In genomic region chr2:26693287-26693849, GRCh38 we compare ENCODE assay signal across 9 cellular contexts. TPM values are rescaled to one million over a fixed set of nuclear protein-coding genes. Genes with fewer than 3 reads are reported as not detected.
A peak's percentile ranks its signal among the peaks of the same experiment; 100 is the strongest.
DNase-seq lines count a peak whose midpoint lies in the region; ATAC-seq and TF ChIP-seq lines count a peak whose summit lies in the region.
"Had no signal": no experiment of that assay in that cellular context is flagged by ENCODE, and none has a peak within 500 bp of the region (broad histone marks: within the 10 kb centered on the region; RNA-seq: fewer than 3 reads in every experiment).

No MANE protein-coding gene starts in this region.

- no peaks in the 10 kb centered on the region for H3K9me3 ChIP-seq in BLaER1 treated with 17β-estradiol and CSF1 and Interleukin-3, amounts not matched to agents 10 nM and 100 nM (replicated peaks in 1 of 11)
- H3K9me3 ChIP-seq in gastroesophageal sphincter (no peaks in the 10 kb centered on the region), ovary (no peaks in the 10 kb centered on the region)

- ATAC-seq in gastroesophageal sphincter (no peak), HG03520 (IDR thresholded peaks at IDR 0.05; ENCODE audit: unreplicated experiment) (no peak)

- peaks cover 38 to 87% (median 77%) of the 10 kb centered on the region in 10 experiments for H3K4me1 ChIP-seq in BLaER1 treated with 17β-estradiol and CSF1 and Interleukin-3, amounts not matched to agents 10 nM and 100 nM
- H3K4me1 ChIP-seq in gastroesophageal sphincter (peaks cover 0 to 49% (median 14%) of the 10 kb centered on the region in 3 donors), ovary (ENCODE audit: insufficient read depth) (peaks cover 6% of the 10 kb centered on the region)

- no peak for TF ChIP-seq CTCF in gastroesophageal sphincter (IDR thresholded peaks at IDR 0.05)
- TF ChIP-seq CTCF in ovary (IDR thresholded peaks at IDR 0.05) = no peak

- peak; percentile 38 for DNase-seq in NCI-H2171 (lab: John Stamatoyannopoulos, UW)
- peak in 2 of 5 donors; percentile 27 to 50 for DNase-seq in ovary
- DNase-seq in activated CD8-positive, alpha-beta memory T cell treated with anti-CD3 and anti-CD28 coated beads, Interleukin-2, amount 50 U/mL, for 4 hours = no peak
- DNase-seq in mesenteric fat pad (ENCODE audit: low spot score) = no peak
- DNase-seq in NCI-H446 treated with DMSO at 0.1 percent for 48 hours (lab: John Stamatoyannopoulos, UW) = no peak

- intact Hi-C loops in ovary (cut with DNase I) = no loop called here

- 0% methylated on average over 4 of the region's 33 CpGs; no CpG with 5 or more reads in 1 of the 2 donors for WGBS in gastroesophageal sphincter (ENCODE audit: low coverage in 1 of 2), 2 donors
- WGBS in ovary, 3 donors = 2 to 10% (median 4%) methylated on average over 32 to 33 of the region's 33 CpGs

- H3K27ac ChIP-seq in BLaER1 treated with 17β-estradiol and CSF1 and Interleukin-3, amounts not matched to agents 10 nM and 100 nM = peak overlapping the region in 4 of 11 experiments; percentile 36 to 65 (median 58); a peak in 5 of 22 replicates
- H3K27ac ChIP-seq in gastroesophageal sphincter = peak overlapping the region; percentile 67 to 85 (median 76)
- H3K27ac ChIP-seq in ovary = no peak overlapping the region

- peak overlapping the region; percentile 49 to 70 (median 63) for H3K4me3 ChIP-seq in BLaER1 treated with 17β-estradiol and CSF1 and Interleukin-3, amounts not matched to agents 10 nM and 100 nM
- H3K4me3 ChIP-seq in gastroesophageal sphincter (peak overlapping the region; percentile 61 to 67), ovary (peak overlapping the region; percentile 28)

- H3K27me3 ChIP-seq in BLaER1 treated with 17β-estradiol and CSF1 and Interleukin-3, amounts not matched to agents 10 nM and 100 nM = peaks cover 18 to 30% (median 24%) of the 10 kb centered on the region in 11 experiments
- peaks cover 42% of the 10 kb centered on the region for H3K27me3 ChIP-seq in gastroesophageal sphincter
- H3K27me3 ChIP-seq in ovary = no peaks in the 10 kb centered on the region

- peak overlapping the region in 8 of 11 experiments; percentile 24 to 73 (median 61); a peak in 13 of 22 replicates for H3K9ac ChIP-seq in BLaER1 treated with 17β-estradiol and CSF1 and Interleukin-3, amounts not matched to agents 10 nM and 100 nM

- TF ChIP-seq EP300 in gastroesophageal sphincter (IDR thresholded peaks at IDR 0.05) (no peak), ovary (IDR thresholded peaks at IDR 0.05) (no peak)

- H3K4me2 ChIP-seq in BLaER1 treated with 17β-estradiol and CSF1 and Interleukin-3, amounts not matched to agents 10 nM and 100 nM = peak overlapping the region; percentile 98 to 100 (median 100)

- H4K20me1 ChIP-seq in BLaER1 treated with 17β-estradiol and CSF1 and Interleukin-3, amounts not matched to agents 10 nM and 100 nM = peaks cover 0 to 33% (median 15%) of the 10 kb centered on the region in 11 experiments; a peak in 14 of 22 replicates

- TF ChIP-seq POLR2A in gastroesophageal sphincter (IDR thresholded peaks at IDR 0.05) (no peak), ovary (IDR thresholded peaks at IDR 0.05) (no peak)

- no peaks in the 10 kb centered on the region for H3K36me3 ChIP-seq in BLaER1 treated with 17β-estradiol and CSF1 and Interleukin-3, amounts not matched to agents 10 nM and 100 nM
- H3K36me3 ChIP-seq in gastroesophageal sphincter (peaks cover 0 to 9% of the 10 kb centered on the region in 2 donors), ovary (no peaks in the 10 kb centered on the region)

RNA-seq across cellular contexts. Expression of gene KCNK3, which starts 0.8 kb away (rescaled TPM):
- total RNA-seq in gastroesophageal sphincter (10 to 100 TPM in 2 of 4 donors, 1 to 10 TPM in 2; 2.0 to 13.9 (median 9.8) TPM), ovary (1 to 10 TPM; 1.1 to 5.2 (median 2.1) TPM), mesenteric fat pad (1.9 TPM)
- polyA plus RNA-seq in ovary = 10 to 100 TPM in 1 of 2 donors, under 1 TPM in 1; 0.76 to 78.2 TPM

RNA-seq across cellular contexts. Expression of gene CIB4, which starts 52.2 kb away (rescaled TPM):
- total RNA-seq in gastroesophageal sphincter (not detected), ovary (not detected), mesenteric fat pad (not detected)
- polyA plus RNA-seq in ovary = 1 to 10 TPM in 1 of 2 donors, not detected in 1; 3.9 TPM
- total RNA-seq: liver had no signal
- polyA plus RNA-seq: liver had no signal

Comparison
In these comparisons a context has a peak if more than half of its experiments do, and no peak if none do; other contexts are left out.
1. H3K27ac ChIP-seq: peak in gastroesophageal sphincter (4 of 4); none in ovary (0 of 2).
2. Peak in every context shown above with its lines, with median percentiles within 50 percentile points of each other: H3K4me3 ChIP-seq.